In genomic region chr5:149358294-149358651, GRCh38 we compare ENCODE assay signal across 8 cellular contexts. TPM values are rescaled to one million over a fixed set of nuclear protein-coding genes. Genes with fewer than 3 reads are reported as not detected.
A peak's percentile ranks its signal among the peaks of the same experiment; 100 is the strongest.
DNase-seq lines count a peak whose midpoint lies in the region; TF ChIP-seq lines count a peak whose summit lies in the region.

No MANE protein-coding gene starts in this region.

- peak overlapping the region; percentile 68 for H3K4me3 ChIP-seq in H7 (ENCODE audit: insufficient read depth, low read depth, low read length)

- H3K36me3 Mint-ChIP-seq in osteocyte (ENCODE audit: unreplicated experiment) = peaks cover 9% of the 10 kb centered on the region

- peak overlapping the region; percentile 67 for H3K27ac Mint-ChIP-seq in osteocyte (ENCODE audit: unreplicated experiment)

- peak overlapping the region; percentile 84 for H3K4me3 Mint-ChIP-seq in osteocyte (ENCODE audit: unreplicated experiment)

- TF ChIP-seq CTCF in osteocyte (IDR thresholded peaks at IDR 0.05) = no peak

- H3K27me3 ChIP-seq in H7 (ENCODE audit: control insufficient read depth, insufficient read depth, low read length) = peaks cover 8% of the 10 kb centered on the region; the same call in 1 of the 2 replicates

- H3K9me3 Mint-ChIP-seq in osteocyte (ENCODE audit: unreplicated experiment) = no peaks in the 10 kb centered on the region

- H3K4me1 Mint-ChIP-seq in osteocyte (ENCODE audit: unreplicated experiment) = peaks cover 8% of the 10 kb centered on the region

- peak; percentile 28 for DNase-seq in EL
- DNase-seq in H7 = no peak
- DNase-seq in NCI-H510A (lab: John Stamatoyannopoulos, UW) = peak; percentile 28
- peak; percentile 9 for DNase-seq in activated T-helper 9 cell treated with anti-CD3 and anti-CD28 coated beads, Interleukin-2, amount 50 U/mL, for 16 hours (ENCODE audit: low read depth)
- peak; percentile 37 for DNase-seq in germinal center (ENCODE audit: low spot score)
- DNase-seq in osteocyte (ENCODE audit: extremely low spot score, unreplicated experiment) = no peak
- no peak for DNase-seq in middle frontal gyrus (ENCODE audit: extremely low spot score, low spot score)
- DNase-seq in NCI-H2107 treated with DMSO at 0.1 percent for 48 hours (lab: John Stamatoyannopoulos, UW; ENCODE audit: unreplicated experiment) = no peak

- no peaks in the 10 kb centered on the region; the same call in 1 of the 2 replicates for H3K36me3 ChIP-seq in H7 (replicated peaks; ENCODE audit: control insufficient read depth, insufficient read depth, low read length)

- no peaks in the 10 kb centered on the region for H3K27me3 Mint-ChIP-seq in osteocyte (ENCODE audit: unreplicated experiment)

RNA-seq across cellular contexts. Expression of gene PCYOX1L, which starts 0.4 kb away (rescaled TPM):
- 6.5 and 9.4 TPM in 2 replicates for total RNA-seq in H7 (2014; rRNA removed; shearing (Covaris generic))
- 7.7 TPM in 2 replicates for total RNA-seq in osteocyte

RNA-seq across cellular contexts. Expression of gene GRPEL2, which starts 13.0 kb away (rescaled TPM):
- total RNA-seq in H7 (2014; rRNA removed; shearing (Covaris generic)) = 36.1 and 37.0 TPM in 2 replicates
- total RNA-seq in osteocyte = 25.2 and 25.6 TPM in 2 replicates

RNA-seq across cellular contexts. Expression of gene IL17B, which starts 20.8 kb away (rescaled TPM):
- not detected in 2 replicates for total RNA-seq in H7 (2014; rRNA removed; shearing (Covaris generic))
- not detected in 2 replicates for total RNA-seq in osteocyte

Comparison
In these comparisons a context has a peak if more than half of its experiments do, and no peak if none do; other contexts are left out.
1. DNase-seq: peak in EL (single experiment), NCI-H510A (single experiment), activated T-helper 9 cell treated with anti-CD3 and anti-CD28 coated beads, Interleukin-2, amount 50 U/mL, for 16 hours (single experiment) and germinal center (single experiment); none in H7 (single experiment), osteocyte (single experiment), middle frontal gyrus (single experiment) and NCI-H2107 treated with DMSO at 0.1 percent for 48 hours (single experiment).